29 cellular contexts compared by ENCODE assay signal in genomic region chr2:196367633-196368032, GRCh38.
"Had no signal": no experiment of that assay in that cellular context is flagged by ENCODE, and none has a peak within 500 bp of the region (broad histone marks: within the 10 kb centered on the region; RNA-seq: fewer than 3 reads in every experiment).

No MANE protein-coding gene starts in this region.

- DNase-seq: stimulated activated CD4-positive, alpha-beta T cell treated with anti-CD3 and anti-CD28 coated beads, Interleukin-2, amount 100 ng/mL, for 48 hours; stimulated activated CD4-positive, alpha-beta T cell treated with anti-CD3 and anti-CD28 coated beads, Interleukin-4, amount 100 ng/mL, for 1 hour; stimulated activated CD4-positive, alpha-beta T cell treated with anti-CD3 and anti-CD28 coated beads, Interleukin-4, amount 100 ng/mL, for 24 hours; stimulated activated CD4-positive, alpha-beta T cell treated with anti-CD3 and anti-CD28 coated beads, Interleukin-4, amount 100 ng/mL, for 4 hours; stimulated activated CD8-positive, alpha-beta memory T cell treated with anti-CD3 and anti-CD28 coated beads, Interleukin-4, amount 100 ng/mL, for 48 hours; stimulated activated naive B cell treated with anti-CD40 and anti-IgM and Interleukin-4, amounts not matched to agents 10 μg/mL and 1 μg/mL and 100 μg/mL, for 72 hours; stimulated activated naive CD4-positive, alpha-beta T cell; stimulated activated naive CD4-positive, alpha-beta T cell treated with Interleukin-2 at 50 U/mL for 16 hours; stimulated activated naive CD8-positive, alpha-beta T cell treated with anti-CD3 and anti-CD28 coated beads, Interleukin-15, amount 100 ng/mL, for 72 hours; stimulated activated naive CD8-positive, alpha-beta T cell treated with anti-CD3 and anti-CD28 coated beads, Interleukin-15, Interleukin-2, amounts not matched to agents 100 U/mL and 50 U/mL, for 24 hours; stomach; substantia nigra; testis; thyroid gland; tibial artery; transverse colon; trophoblast cell; upper lobe of left lung; upper lobe of right lung; uterus had no signal

- H3K4me3 ChIP-seq: stomach, suprapubic skin, testis, thoracic aorta, thyroid gland, tibial artery, tibial nerve, transverse colon, upper lobe of left lung, upper lobe of right lung, uterus, vagina had no signal

- ATAC-seq: stimulated activated effector memory CD8-positive, alpha-beta T cell treated with anti-CD3 and anti-CD28 coated beads, Interleukin-12 subunit alpha, Interleukin-12 subunit beta, amount 100 ng/mL, for 72 hours; stimulated activated memory B cell treated with anti-CD40 and anti-IgM and Interleukin-4, amounts not matched to agents 10 μg/mL and 1 μg/mL and 100 μg/mL, for 72 hours; stimulated activated naive B cell treated with anti-CD40 and anti-IgM and Interleukin-4, amounts not matched to agents 10 μg/mL and 1 μg/mL and 100 μg/mL, for 72 hours; stimulated activated naive CD8-positive, alpha-beta T cell treated with anti-CD3 and anti-CD28 coated beads, Interleukin-15, amount 100 ng/mL, for 72 hours; stimulated activated naive CD8-positive, alpha-beta T cell treated with anti-CD3 and anti-CD28 coated beads, Interleukin-15, Interleukin-2, amounts not matched to agents 100 U/mL and 50 U/mL, for 24 hours; upper lobe of right lung had no signal

- H3K27ac Mint-ChIP-seq: stimulated activated effector memory CD8-positive, alpha-beta T cell treated with anti-CD3 and anti-CD28 coated beads, Interleukin-12 subunit alpha, Interleukin-12 subunit beta, amount 100 ng/mL, for 72 hours; stimulated activated memory B cell treated with anti-CD40 and anti-IgM and Interleukin-4, amounts not matched to agents 10 μg/mL and 1 μg/mL and 100 μg/mL, for 72 hours; stimulated activated naive B cell treated with anti-CD40 and anti-IgM and Interleukin-4, amounts not matched to agents 10 μg/mL and 1 μg/mL and 100 μg/mL, for 72 hours; stimulated activated naive CD8-positive, alpha-beta T cell treated with anti-CD3 and anti-CD28 coated beads, Interleukin-15, amount 100 ng/mL, for 72 hours; stimulated activated naive CD8-positive, alpha-beta T cell treated with anti-CD3 and anti-CD28 coated beads, Interleukin-15, Interleukin-2, amounts not matched to agents 100 ng/mL and 50 ng/mL, for 24 hours; type B pancreatic cell had no signal

- H3K36me3 Mint-ChIP-seq: stimulated activated effector memory CD8-positive, alpha-beta T cell treated with anti-CD3 and anti-CD28 coated beads, Interleukin-12 subunit alpha, Interleukin-12 subunit beta, amount 100 ng/mL, for 72 hours had no signal

- H3K9me3 ChIP-seq: suprapubic skin, testis, thyroid gland, transverse colon, upper lobe of left lung, upper lobe of right lung, uterus, vagina had no signal

- FAIRE-seq: urothelium cell line had no signal

- H3K4me3 Mint-ChIP-seq: stimulated activated effector memory CD8-positive, alpha-beta T cell treated with anti-CD3 and anti-CD28 coated beads, Interleukin-12 subunit alpha, Interleukin-12 subunit beta, amount 100 ng/mL, for 72 hours; stimulated activated memory B cell treated with anti-CD40 and anti-IgM and Interleukin-4, amounts not matched to agents 10 μg/mL and 1 μg/mL and 100 μg/mL, for 72 hours; stimulated activated naive B cell treated with anti-CD40 and anti-IgM and Interleukin-4, amounts not matched to agents 10 μg/mL and 1 μg/mL and 100 μg/mL, for 72 hours; stimulated activated naive CD8-positive, alpha-beta T cell treated with anti-CD3 and anti-CD28 coated beads, Interleukin-15, amount 100 ng/mL, for 72 hours; stimulated activated naive CD8-positive, alpha-beta T cell treated with anti-CD3 and anti-CD28 coated beads, Interleukin-15, Interleukin-2, amounts not matched to agents 100 ng/mL and 50 ng/mL, for 24 hours; type B pancreatic cell had no signal

- H3K27me3 ChIP-seq: stomach, suprapubic skin, testis, thyroid gland, tibial artery, tibial nerve, transverse colon, upper lobe of left lung, upper lobe of right lung, uterus, vagina had no signal

- H3K27ac ChIP-seq: stomach, suprapubic skin, testis, thoracic aorta, thyroid gland, tibial artery, tibial nerve, transverse colon, upper lobe of left lung, upper lobe of right lung, uterus, vagina had no signal

- H3K4me1 Mint-ChIP-seq: stimulated activated effector memory CD8-positive, alpha-beta T cell treated with anti-CD3 and anti-CD28 coated beads, Interleukin-12 subunit alpha, Interleukin-12 subunit beta, amount 100 ng/mL, for 72 hours; stimulated activated memory B cell treated with anti-CD40 and anti-IgM and Interleukin-4, amounts not matched to agents 10 μg/mL and 1 μg/mL and 100 μg/mL, for 72 hours; stimulated activated naive B cell treated with anti-CD40 and anti-IgM and Interleukin-4, amounts not matched to agents 10 μg/mL and 1 μg/mL and 100 μg/mL, for 72 hours had no signal

- H3K4me1 ChIP-seq: stomach, suprapubic skin, thyroid gland, uterus, vagina had no signal

- H3K27me3 Mint-ChIP-seq: stimulated activated memory B cell treated with anti-CD40 and anti-IgM and Interleukin-4, amounts not matched to agents 10 μg/mL and 1 μg/mL and 100 μg/mL, for 72 hours; stimulated activated naive B cell treated with anti-CD40 and anti-IgM and Interleukin-4, amounts not matched to agents 10 μg/mL and 1 μg/mL and 100 μg/mL, for 72 hours; stimulated activated naive CD8-positive, alpha-beta T cell treated with anti-CD3 and anti-CD28 coated beads, Interleukin-15, amount 100 ng/mL, for 72 hours; stimulated activated naive CD8-positive, alpha-beta T cell treated with anti-CD3 and anti-CD28 coated beads, Interleukin-15, Interleukin-2, amounts not matched to agents 100 ng/mL and 50 ng/mL, for 24 hours; type B pancreatic cell had no signal

- H3K36me3 ChIP-seq: stomach, suprapubic skin, thoracic aorta, thyroid gland, tibial artery, tibial nerve, transverse colon, upper lobe of left lung, upper lobe of right lung, uterus, vagina had no signal
